Comparison of ENCODE assay signal across 33 cellular contexts in genomic region chr16:13480801-13481200, GRCh38.
"Had no signal": no experiment of that assay in that cellular context is flagged by ENCODE, and none has a peak within 500 bp of the region (broad histone marks: within the 10 kb centered on the region; RNA-seq: fewer than 3 reads in every experiment).

No MANE protein-coding gene starts in this region.

- H3K27ac ChIP-seq: body of pancreas, coronary artery, dorsolateral prefrontal cortex, heart right ventricle, pancreas, psoas muscle, right atrium auricular region, vagina had no signal

- H3K4me1 ChIP-seq: body of pancreas, heart right ventricle, pancreas, psoas muscle, right atrium auricular region had no signal

- ATAC-seq: activated CD4-positive, alpha-beta T cell treated with anti-CD3 and anti-CD28 coated beads for 36 hours; activated T-cell treated with anti-CD3 and anti-CD28 coated beads, Interleukin-2, amount 50 U/mL, for 72 hours; body of pancreas; effector memory CD8-positive, alpha-beta T cell; heart right ventricle; naive thymus-derived CD8-positive, alpha-beta T cell; pancreas; psoas muscle; stimulated activated memory B cell treated with anti-CD40 and anti-IgM and Interleukin-4, amounts not matched to agents 10 μg/mL and 1 μg/mL and 100 μg/mL, for 72 hours; stimulated activated naive CD8-positive, alpha-beta T cell treated with anti-CD3 and anti-CD28 coated beads, Interleukin-15, amount 100 ng/mL, for 72 hours had no signal

- DNase-seq: activated B cell treated with CpG ODN at 0.5 μM for 24 hours; activated CD4-positive, alpha-beta T cell treated with anti-CD3 and anti-CD28 coated beads for 36 hours; activated CD4-positive, alpha-beta T cell treated with anti-CD3 and anti-CD28 coated beads, Interleukin-2, amount 50 U/mL, for 4 hours; activated effector memory CD4-positive, alpha-beta T cell treated with Interleukin-2 at 50 U/mL for 16 hours; activated naive CD4-positive, alpha-beta T cell treated with Interleukin-2 at 50 U/mL for 16 hours; activated T-cell treated with anti-CD3 and anti-CD28 coated beads for 4 hours; activated T-cell treated with anti-CD3 and anti-CD28 coated beads, Interleukin-2, amount 50 U/mL, for 72 hours; anterior cingulate cortex; body of pancreas; dorsolateral prefrontal cortex; effector memory CD8-positive, alpha-beta T cell; foreskin melanocyte; heart right ventricle; midbrain; naive thymus-derived CD8-positive, alpha-beta T cell; nucleus accumbens; pancreas; psoas muscle; stimulated activated CD4-positive, alpha-beta T cell treated with anti-CD3 and anti-CD28 coated beads, Interleukin-1b, Interleukin-23, amount 100 ng/mL, for 48 hours; stimulated activated CD4-positive, alpha-beta T cell treated with anti-CD3 and anti-CD28 coated beads, Interleukin-4, amount 100 ng/mL, for 4 hours; stimulated activated CD8-positive, alpha-beta memory T cell treated with anti-CD3 and anti-CD28 coated beads, Interleukin-4, amount 100 ng/mL, for 48 hours; stimulated activated naive CD8-positive, alpha-beta T cell treated with anti-CD3 and anti-CD28 coated beads, Interleukin-15, amount 100 ng/mL, for 72 hours; substantia nigra; T-helper 2 cell had no signal

- H3K9me3 ChIP-seq: body of pancreas, pancreas, psoas muscle, right atrium auricular region, vagina had no signal

- H3K27me3 Mint-ChIP-seq: activated B cell treated with CpG ODN at 0.5 μM for 24 hours; activated CD4-positive, alpha-beta T cell treated with anti-CD3 and anti-CD28 coated beads for 36 hours; effector memory CD8-positive, alpha-beta T cell; memory B cell; stimulated activated memory B cell treated with anti-CD40 and anti-IgM and Interleukin-4, amounts not matched to agents 10 μg/mL and 1 μg/mL and 100 μg/mL, for 72 hours; stimulated activated naive CD8-positive, alpha-beta T cell treated with anti-CD3 and anti-CD28 coated beads, Interleukin-15, amount 100 ng/mL, for 72 hours had no signal

- H3K36me3 Mint-ChIP-seq: activated naive CD8-positive, alpha-beta T cell; memory B cell; stimulated activated memory B cell treated with anti-CD40 and anti-IgM and Interleukin-4, amounts not matched to agents 10 μg/mL and 1 μg/mL and 100 μg/mL, for 72 hours; type B pancreatic cell had no signal

- H3K4me1 Mint-ChIP-seq: activated B cell treated with CpG ODN at 0.5 μM for 24 hours; activated CD4-positive, alpha-beta T cell treated with anti-CD3 and anti-CD28 coated beads for 36 hours; memory B cell; naive thymus-derived CD8-positive, alpha-beta T cell; neural crest cell; stimulated activated memory B cell treated with anti-CD40 and anti-IgM and Interleukin-4, amounts not matched to agents 10 μg/mL and 1 μg/mL and 100 μg/mL, for 72 hours; stimulated activated naive CD8-positive, alpha-beta T cell treated with anti-CD3 and anti-CD28 coated beads, Interleukin-15, amount 100 ng/mL, for 72 hours had no signal

- H3K27me3 ChIP-seq: body of pancreas, dorsolateral prefrontal cortex, pancreas, right atrium auricular region, vagina had no signal

- H3K4me2 ChIP-seq: smooth muscle cell had no signal

- H3K36me3 ChIP-seq: heart right ventricle, pancreas, right atrium auricular region, vagina had no signal

- H3K27ac Mint-ChIP-seq: activated B cell treated with CpG ODN at 0.5 μM for 24 hours; activated CD4-positive, alpha-beta T cell treated with anti-CD3 and anti-CD28 coated beads for 36 hours; activated naive CD8-positive, alpha-beta T cell; activated T-cell treated with anti-CD3 and anti-CD28 coated beads, Interleukin-2, amount 50 U/mL, for 72 hours; effector memory CD8-positive, alpha-beta T cell; memory B cell; naive thymus-derived CD8-positive, alpha-beta T cell; stimulated activated memory B cell treated with anti-CD40 and anti-IgM and Interleukin-4, amounts not matched to agents 10 μg/mL and 1 μg/mL and 100 μg/mL, for 72 hours; type B pancreatic cell had no signal

- H3K4me3 ChIP-seq: body of pancreas, coronary artery, dorsolateral prefrontal cortex, heart right ventricle, pancreas, psoas muscle, right atrium auricular region, smooth muscle cell, vagina had no signal

- H3K4me3 Mint-ChIP-seq: activated B cell treated with CpG ODN at 0.5 μM for 24 hours; activated CD4-positive, alpha-beta T cell treated with anti-CD3 and anti-CD28 coated beads for 36 hours; activated naive CD8-positive, alpha-beta T cell; activated T-cell treated with anti-CD3 and anti-CD28 coated beads, Interleukin-2, amount 50 U/mL, for 72 hours; effector memory CD8-positive, alpha-beta T cell; memory B cell; naive thymus-derived CD8-positive, alpha-beta T cell; neural crest cell; stimulated activated memory B cell treated with anti-CD40 and anti-IgM and Interleukin-4, amounts not matched to agents 10 μg/mL and 1 μg/mL and 100 μg/mL, for 72 hours; stimulated activated naive CD8-positive, alpha-beta T cell treated with anti-CD3 and anti-CD28 coated beads, Interleukin-15, amount 100 ng/mL, for 72 hours; type B pancreatic cell had no signal
